24 cellular contexts compared by ENCODE assay signal in the genomic region with DNA sequence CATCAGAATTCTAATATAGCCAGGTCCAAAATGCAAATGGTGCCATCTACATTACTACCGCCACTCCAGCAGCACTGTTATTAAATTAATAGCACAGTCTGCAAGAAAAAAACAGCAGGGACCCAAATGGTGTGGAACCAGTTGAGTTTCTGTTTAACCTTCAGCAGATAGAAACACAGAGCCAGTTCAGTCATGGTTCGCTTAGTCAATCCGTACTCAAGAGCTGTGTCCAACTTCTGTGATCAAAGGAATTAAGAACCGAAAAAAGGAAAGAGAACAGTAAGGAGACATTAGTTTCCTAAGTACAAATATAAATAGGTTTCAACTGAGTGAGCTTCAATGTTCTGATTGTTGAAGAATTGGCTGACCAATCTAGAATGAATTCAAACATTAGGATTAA.
DNase-seq lines count a peak whose midpoint lies in the region; ATAC-seq and TF ChIP-seq lines count a peak whose summit lies in the region.
"Had no signal": no experiment of that assay in that cellular context is flagged by ENCODE, and none has a peak within 500 bp of the region (broad histone marks: within the 10 kb centered on the region; RNA-seq: fewer than 3 reads in every experiment).

No MANE protein-coding gene starts in this region.

- ATAC-seq in right cardiac atrium (no peak), thoracic aorta (ENCODE audit: insufficient number of reproducible peaks, low FRiP score, low read depth) (peak; percentile 28)
- ATAC-seq: activated T-cell treated with anti-CD3 and anti-CD28 coated beads, Interleukin-2, amount 50 U/mL, for 72 hours had no signal

- no peaks in the 10 kb centered on the region for H3K27me3 ChIP-seq in cardiac muscle cell
- no peaks in the 10 kb centered on the region for H3K27me3 ChIP-seq in right cardiac atrium (ENCODE audit: control insufficient read depth, insufficient read depth)
- H3K27me3 ChIP-seq in thoracic aorta (replicated peaks; ENCODE audit: insufficient read depth), result no peaks in the 10 kb centered on the region

- H3K4me3 Mint-ChIP-seq in T-helper 2 cell treated with Interferon-gamma antibody and Interleukin-4, amounts not matched to agents 5 μg/mL and 100 μg/mL, for 36 hours, result no peak overlapping the region
- H3K4me3 Mint-ChIP-seq: activated naive CD4-positive, alpha-beta T cell treated with anti-CD3 and anti-CD28 coated beads for 36 hours; activated T-cell treated with anti-CD3 and anti-CD28 coated beads, Interleukin-2, amount 50 U/mL, for 72 hours had no signal

- H3K36me3 ChIP-seq in cardiac muscle cell, result peaks cover 3% of the 10 kb centered on the region
- H3K36me3 ChIP-seq in thoracic aorta, result no peaks in the 10 kb centered on the region
- H3K36me3 ChIP-seq: HAP-1 had no signal

- H3K9me3 ChIP-seq in cardiac muscle cell (ENCODE audit: low read depth) (no peaks in the 10 kb centered on the region), right cardiac atrium (ENCODE audit: control insufficient read depth, low read length) (no peaks in the 10 kb centered on the region), thoracic aorta (no peaks in the 10 kb centered on the region)
- H3K9me3 ChIP-seq: HAP-1 had no signal

- H3K4me1 ChIP-seq in cardiac muscle cell (ENCODE audit: low read depth) (peaks cover 21% of the 10 kb centered on the region), right cardiac atrium (ENCODE audit: control insufficient read depth, insufficient read depth, low read length) (no peaks in the 10 kb centered on the region), thoracic aorta (ENCODE audit: control insufficient read depth in 1 of 2, low read depth in 2 of 2) (no peaks in the 10 kb centered on the region)
- H3K4me1 ChIP-seq: HAP-1 had no signal

- no peaks in the 10 kb centered on the region for H3K4me1 Mint-ChIP-seq in T-helper 2 cell treated with Interferon-gamma antibody and Interleukin-4, amounts not matched to agents 5 μg/mL and 100 μg/mL, for 36 hours (ENCODE audit: low read depth)

- H3K9me3 Mint-ChIP-seq in T-helper 2 cell treated with Interferon-gamma antibody and Interleukin-4, amounts not matched to agents 5 μg/mL and 100 μg/mL, for 36 hours, result no peaks in the 10 kb centered on the region
- H3K9me3 Mint-ChIP-seq: activated naive CD4-positive, alpha-beta T cell treated with anti-CD3 and anti-CD28 coated beads for 36 hours had no signal

- intact Hi-C loops in right cardiac atrium (cut with DNase I), result no loop called here

- H3K27ac ChIP-seq in cardiac muscle cell (peak overlapping the region; percentile 72), right cardiac atrium (ENCODE audit: low read length) (no peak overlapping the region), thoracic aorta (no peak overlapping the region)
- H3K27ac ChIP-seq: epithelial cell of prostate had no signal

- H3K4me3 ChIP-seq in cardiac muscle cell (no peak overlapping the region), right cardiac atrium (ENCODE audit: low read length) (no peak overlapping the region), thoracic aorta (no peak overlapping the region)
- H3K4me3 ChIP-seq: HAP-1 had no signal

- H3K36me3 Mint-ChIP-seq in T-helper 2 cell treated with Interferon-gamma antibody and Interleukin-4, amounts not matched to agents 5 μg/mL and 100 μg/mL, for 36 hours (ENCODE audit: low read depth), result no peaks in the 10 kb centered on the region

- WGBS in right cardiac atrium, result 84% methylated on average over 4 of the region's 4 CpGs

- no peak for DNase-seq in cardiac muscle cell (ENCODE audit: low read depth in 1 of 2, low spot score in 1 of 2)
- DNase-seq in right cardiac atrium, result no peak
- peak; percentile 58 for DNase-seq in OCI-M1 (lab: John Stamatoyannopoulos, UW)
- peak; percentile 51 for DNase-seq in kidney tubule cell (ENCODE audit: low spot score)
- DNase-seq in thoracic aorta (ENCODE audit: low spot score), result no peak
- no peak for DNase-seq in DMS153 treated with DMSO at 0.1 percent for 48 hours (lab: John Stamatoyannopoulos, UW; ENCODE audit: unreplicated experiment)
- DNase-seq in cerebellum (ENCODE audit: low spot score), result no peak
- DNase-seq in T-helper 2 cell treated with Interferon-gamma antibody and Interleukin-4, amounts not matched to agents 5 μg/mL and 100 μg/mL, for 36 hours (ENCODE audit: low spot score), result no peak
- DNase-seq: activated naive CD4-positive, alpha-beta T cell treated with anti-CD3 and anti-CD28 coated beads for 36 hours; activated T-cell treated with anti-CD3 and anti-CD28 coated beads, Interleukin-2, amount 50 U/mL, for 72 hours; amygdala; central memory CD4-positive, alpha-beta T cell; foreskin fibroblast; GF-D8; islet precursor cell; KBM-7; mammary epithelial cell; NCI-H1694 treated with DMSO at 0.1 percent for 48 hours; nucleus accumbens; SHP77 treated with DMSO at 0.1 percent for 48 hours; stimulated activated CD8-positive, alpha-beta memory T cell treated with anti-CD3 and anti-CD28 coated beads, Interleukin-4, amount 100 ng/mL, for 48 hours; T-helper 1 cell had no signal

- TF ChIP-seq CTCF in cardiac muscle cell (IDR thresholded peaks at IDR 0.05; ENCODE audit: low read depth, low read length) (no peak), thoracic aorta (IDR thresholded peaks at IDR 0.05) (no peak)

- H3K27ac Mint-ChIP-seq in T-helper 2 cell treated with Interferon-gamma antibody and Interleukin-4, amounts not matched to agents 5 μg/mL and 100 μg/mL, for 36 hours, result no peak overlapping the region
- H3K27ac Mint-ChIP-seq: activated naive CD4-positive, alpha-beta T cell treated with anti-CD3 and anti-CD28 coated beads for 36 hours; activated T-cell treated with anti-CD3 and anti-CD28 coated beads, Interleukin-2, amount 50 U/mL, for 72 hours had no signal

- H3K27me3 Mint-ChIP-seq in T-helper 2 cell treated with Interferon-gamma antibody and Interleukin-4, amounts not matched to agents 5 μg/mL and 100 μg/mL, for 36 hours (ENCODE audit: low read depth), result no peaks in the 10 kb centered on the region

Comparison
In these comparisons a context has a peak if more than half of its experiments do, and no peak if none do; other contexts are left out.
1. DNase-seq: peak in OCI-M1 (single experiment) and kidney tubule cell (single experiment); none in cardiac muscle cell (0 of 2), right cardiac atrium (0 of 3), thoracic aorta (single experiment), DMS153 treated with DMSO at 0.1 percent for 48 hours (single experiment), cerebellum (single experiment) and T-helper 2 cell treated with Interferon-gamma antibody and Interleukin-4, amounts not matched to agents 5 μg/mL and 100 μg/mL, for 36 hours (single experiment).